8 cellular contexts compared by ENCODE assay signal in the genomic region with DNA sequence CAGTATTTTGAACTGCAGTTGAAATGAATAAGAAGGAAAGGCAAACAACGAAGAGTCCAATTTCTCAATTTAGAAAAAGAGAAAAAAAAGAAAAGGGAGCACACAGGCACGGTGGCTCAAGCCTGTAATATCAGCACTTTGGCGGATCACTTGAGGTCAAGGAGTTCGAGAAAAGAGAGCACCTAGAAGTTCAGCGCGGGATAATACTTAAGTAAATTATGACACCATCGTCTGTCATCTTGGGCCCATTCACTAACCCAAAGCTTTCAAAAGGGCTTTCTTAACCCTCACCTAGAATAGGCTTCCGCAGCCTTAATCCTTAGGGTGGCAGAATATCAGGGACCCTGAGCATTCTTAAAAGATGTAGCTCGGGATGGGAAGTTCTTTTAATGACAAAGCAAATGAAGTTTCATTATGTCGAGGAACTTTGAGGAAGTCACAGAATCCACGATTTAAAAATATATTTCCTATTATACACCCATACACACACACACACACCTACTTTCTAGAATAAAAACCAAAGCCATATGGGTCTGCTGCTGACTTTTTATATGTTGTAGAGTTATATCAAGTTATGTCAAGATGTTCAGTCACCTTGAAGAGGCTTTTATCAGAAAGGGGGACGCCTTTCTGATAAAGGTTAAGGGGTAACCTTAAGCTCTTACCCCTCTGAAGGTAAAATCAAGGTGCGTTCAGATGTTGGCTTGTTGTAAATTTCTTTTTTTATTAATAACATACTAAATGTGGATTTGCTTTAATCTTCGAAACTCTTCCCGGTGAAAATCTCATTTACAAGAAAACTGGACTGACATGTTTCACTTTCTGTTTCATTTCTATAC. TPM values are rescaled to one million over a fixed set of nuclear protein-coding genes. Genes with fewer than 3 reads are reported as not detected.
A peak's percentile ranks its signal among the peaks of the same experiment; 100 is the strongest.
DNase-seq lines count a peak whose midpoint lies in the region; ATAC-seq and TF ChIP-seq lines count a peak whose summit lies in the region.

No MANE protein-coding gene starts in this region.

- peak overlapping the region; percentile 48 for H3K9ac ChIP-seq in OCI-LY1 (ENCODE audit: low read length)

- DNase-seq in Daoy (ENCODE audit: low read depth) (peak; percentile 36), epithelial cell of esophagus (ENCODE audit: low read depth) (peak; percentile 75), ovary (no peak), nucleus accumbens (lab: John Stamatoyannopoulos, UW) (no peak), activated gamma-delta T cell (lab: John Stamatoyannopoulos, UW) (no peak)
- DNase-seq in activated CD4-positive, alpha-beta T cell treated with anti-CD3 and anti-CD28 coated beads for 48 hours = no peak

- no peaks in the 10 kb centered on the region for H3F3A ChIP-seq in OCI-LY1 (ENCODE audit: insufficient read depth, low read length)

- no peaks in the 10 kb centered on the region for H4K20me1 ChIP-seq in OCI-LY1 (ENCODE audit: insufficient read depth, low read length)

- no peaks in the 10 kb centered on the region for H3K9me2 ChIP-seq in OCI-LY1 (ENCODE audit: low read depth, low read length)

- H3K4me3 ChIP-seq in OCI-LY1 (ENCODE audit: low read depth, low read length, poor library complexity, severe bottlenecking) (peak overlapping the region; percentile 61), epithelial cell of esophagus (ENCODE audit: low read length) (peak overlapping the region; percentile 64), ovary (peak overlapping the region; percentile 36)

- no peak for TF ChIP-seq CTCF in OCI-LY1 (IDR thresholded peaks at IDR 0.05; ENCODE audit: low read length)
- TF ChIP-seq CTCF in epithelial cell of esophagus (IDR thresholded peaks at IDR 0.05; ENCODE audit: insufficient read depth, low read depth, low read length, missing control alignments) = no peak
- TF ChIP-seq CTCF in ovary (IDR thresholded peaks at IDR 0.05) = no peak

- TF ChIP-seq POLR2A in ovary (IDR thresholded peaks at IDR 0.05) = no peak

- no peaks in the 10 kb centered on the region for H3K79me2 ChIP-seq in OCI-LY1 (ENCODE audit: insufficient read depth, low read length)

- H3K27ac ChIP-seq in OCI-LY1 (ENCODE audit: low read depth, low read length, poor library complexity, severe bottlenecking) (no peak overlapping the region), ovary (peak overlapping the region; percentile 23 to 68)

- H3K36me3 ChIP-seq in OCI-LY1 (ENCODE audit: insufficient read depth, low read length) = no peaks in the 10 kb centered on the region
- no peaks in the 10 kb centered on the region for H3K36me3 ChIP-seq in ovary

- 38 to 43% (median 39%) methylated on average over 15 of the region's 15 CpGs for WGBS in ovary, 3 donors

- no peaks in the 10 kb centered on the region for H3K27me3 ChIP-seq in OCI-LY1 (ENCODE audit: insufficient read depth, low read length)
- no peaks in the 10 kb centered on the region for H3K27me3 ChIP-seq in ovary

- H3K4me2 ChIP-seq in OCI-LY1 (ENCODE audit: low read length) = peak overlapping the region; percentile 66

- peaks cover 19% of the 10 kb centered on the region for H3K4me1 ChIP-seq in OCI-LY1 (ENCODE audit: insufficient read depth, low read length, severe bottlenecking)
- no peaks in the 10 kb centered on the region for H3K4me1 ChIP-seq in ovary (ENCODE audit: insufficient read depth)

- H2AFZ ChIP-seq in OCI-LY1 (ENCODE audit: low read length) = peak overlapping the region; percentile 17; the same call in 1 of the 2 replicates

- intact Hi-C loops in ovary (cut with DNase I) = loop anchor here in 2 of 4 donors (10.0 kb wide), 3 partner anchors 65 to 155 kb away; partner anchors contain the start of gene PDCD1LG2 (in 1 of the 2)

- TF ChIP-seq EP300 in ovary (IDR thresholded peaks at IDR 0.05) = no peak

- no peak for ATAC-seq in HG03045 (IDR thresholded peaks at IDR 0.05; ENCODE audit: unreplicated experiment)

- H3K9me3 ChIP-seq in OCI-LY1 (ENCODE audit: low read length) (no peaks in the 10 kb centered on the region), ovary (no peaks in the 10 kb centered on the region)

RNA-seq across cellular contexts. Expression of gene CD274, which starts 0.6 kb away (rescaled TPM):
- total RNA-seq in Daoy (2014; rRNA removed; shearing (Covaris generic)) = 17.0 and 21.1 TPM in 2 replicates
- 1 to 10 TPM in 6 of 7 donors, under 1 TPM in 1; 0.89 to 2.0 (median 1.5) TPM for total RNA-seq in ovary
- polyA plus RNA-seq in ovary = 1 to 10 TPM in 1 of 2 donors, under 1 TPM in 1; 0.57 to 6.7 TPM

RNA-seq across cellular contexts. Expression of gene PLGRKT, which starts 12.0 kb away (rescaled TPM):
- total RNA-seq in Daoy (2014; rRNA removed; shearing (Covaris generic)) = 59.3 and 73.3 TPM in 2 replicates
- 10 to 100 TPM in 5 of 7 donors, 1 to 10 TPM in 2; 2.9 to 24.6 (median 13.3) TPM for total RNA-seq in ovary
- polyA plus RNA-seq in ovary = 10 to 100 TPM; 11.8 to 35.8 TPM

Comparison
In these comparisons a context has a peak if more than half of its experiments do, and no peak if none do; other contexts are left out.
1. DNase-seq: peak in Daoy (single experiment) and epithelial cell of esophagus (single experiment); none in ovary (0 of 5), nucleus accumbens (0 of 56), activated CD4-positive, alpha-beta T cell treated with anti-CD3 and anti-CD28 coated beads for 48 hours (single experiment) and activated gamma-delta T cell (single experiment).
2. Peak in every context shown above with its lines, with median percentiles within 50 percentile points of each other: H3K4me3 ChIP-seq.